ENCODE assay signal across 1 cellular context in the genomic region with DNA sequence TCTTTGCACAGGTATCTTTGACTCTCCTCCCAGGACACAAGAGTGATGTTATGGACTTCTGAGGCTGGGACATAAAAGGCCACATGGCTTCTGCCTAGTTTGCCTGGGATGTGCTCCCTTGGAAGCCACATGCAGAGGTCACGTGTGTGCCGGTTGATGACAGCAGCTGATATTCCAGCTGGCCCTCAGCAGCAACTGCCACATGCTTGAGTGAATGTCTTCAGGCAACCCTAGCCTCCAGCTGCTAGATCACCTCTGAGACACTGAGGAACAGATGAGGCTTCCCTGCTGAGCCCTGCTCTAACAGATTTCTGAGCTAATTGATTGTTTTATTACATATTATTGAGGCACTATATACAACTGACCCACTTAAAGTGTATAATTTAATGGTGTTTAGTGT.
TF ChIP-seq lines count a peak whose summit lies in the region.

No MANE protein-coding gene starts in this region.

TF ChIP-seq in K562, 482 proteins besides CTCF, POLR2A, EP300 and RAD21 (continued from another document and continues in another):
- TF ChIP-seq, protein P1, sequence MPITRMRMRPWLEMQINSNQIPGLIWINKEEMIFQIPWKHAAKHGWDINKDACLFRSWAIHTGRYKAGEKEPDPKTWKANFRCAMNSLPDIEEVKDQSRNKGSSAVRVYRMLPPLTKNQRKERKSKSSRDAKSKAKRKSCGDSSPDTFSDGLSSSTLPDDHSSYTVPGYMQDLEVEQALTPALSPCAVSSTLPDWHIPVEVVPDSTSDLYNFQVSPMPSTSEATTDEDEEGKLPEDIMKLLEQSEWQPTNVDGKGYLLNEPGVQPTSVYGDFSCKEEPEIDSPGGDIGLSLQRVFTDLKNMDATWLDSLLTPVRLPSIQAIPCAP (CRISPR knock-in tag; IDR thresholded peaks at IDR 0.05; ENCODE audit: borderline replicate concordance) = no peak
- TF ChIP-seq, protein P2, sequence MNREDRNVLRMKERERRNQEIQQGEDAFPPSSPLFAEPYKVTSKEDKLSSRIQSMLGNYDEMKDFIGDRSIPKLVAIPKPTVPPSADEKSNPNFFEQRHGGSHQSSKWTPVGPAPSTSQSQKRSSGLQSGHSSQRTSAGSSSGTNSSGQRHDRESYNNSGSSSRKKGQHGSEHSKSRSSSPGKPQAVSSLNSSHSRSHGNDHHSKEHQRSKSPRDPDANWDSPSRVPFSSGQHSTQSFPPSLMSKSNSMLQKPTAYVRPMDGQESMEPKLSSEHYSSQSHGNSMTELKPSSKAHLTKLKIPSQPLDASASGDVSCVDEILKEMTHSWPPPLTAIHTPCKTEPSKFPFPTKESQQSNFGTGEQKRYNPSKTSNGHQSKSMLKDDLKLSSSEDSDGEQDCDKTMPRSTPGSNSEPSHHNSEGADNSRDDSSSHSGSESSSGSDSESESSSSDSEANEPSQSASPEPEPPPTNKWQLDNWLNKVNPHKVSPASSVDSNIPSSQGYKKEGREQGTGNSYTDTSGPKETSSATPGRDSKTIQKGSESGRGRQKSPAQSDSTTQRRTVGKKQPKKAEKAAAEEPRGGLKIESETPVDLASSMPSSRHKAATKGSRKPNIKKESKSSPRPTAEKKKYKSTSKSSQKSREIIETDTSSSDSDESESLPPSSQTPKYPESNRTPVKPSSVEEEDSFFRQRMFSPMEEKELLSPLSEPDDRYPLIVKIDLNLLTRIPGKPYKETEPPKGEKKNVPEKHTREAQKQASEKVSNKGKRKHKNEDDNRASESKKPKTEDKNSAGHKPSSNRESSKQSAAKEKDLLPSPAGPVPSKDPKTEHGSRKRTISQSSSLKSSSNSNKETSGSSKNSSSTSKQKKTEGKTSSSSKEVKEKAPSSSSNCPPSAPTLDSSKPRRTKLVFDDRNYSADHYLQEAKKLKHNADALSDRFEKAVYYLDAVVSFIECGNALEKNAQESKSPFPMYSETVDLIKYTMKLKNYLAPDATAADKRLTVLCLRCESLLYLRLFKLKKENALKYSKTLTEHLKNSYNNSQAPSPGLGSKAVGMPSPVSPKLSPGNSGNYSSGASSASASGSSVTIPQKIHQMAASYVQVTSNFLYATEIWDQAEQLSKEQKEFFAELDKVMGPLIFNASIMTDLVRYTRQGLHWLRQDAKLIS (CRISPR knock-in tag; IDR thresholded peaks at IDR 0.05) = no peak
- TF ChIP-seq EP400 (IDR thresholded peaks at IDR 0.05) (peak; percentile 60; the same call in 1 of the 2 replicates), NRF1 (conservative IDR thresholded peaks at IDR 0.05 in 1 of 2, IDR thresholded peaks at IDR 0.05 in 1 of 2) (no peak), PHF20 (IDR thresholded peaks at IDR 0.05; ENCODE audit: partially characterized antibody) (no peak), GABPA (tag; conservative IDR thresholded peaks at IDR 0.05; ENCODE audit: low read depth) (no peak), NUFIP1 (IDR thresholded peaks at IDR 0.05; ENCODE audit: partially characterized antibody) (no peak), PRMT5 (CRISPR knock-in tag; IDR thresholded peaks at IDR 0.05) (no peak), THRAP3 (IDR thresholded peaks at IDR 0.05; ENCODE audit: borderline replicate concordance) (no peak), ATF7 (IDR thresholded peaks at IDR 0.05) (peak; percentile 40; the same call in 1 of the 2 replicates), XRCC4 (IDR thresholded peaks at IDR 0.05; ENCODE audit: extremely low read depth, insufficient read depth, insufficient read length) (no peak), NR2C1 (IDR thresholded peaks at IDR 0.05) (0 out of 2 replicates have a peak, but pooled peaks have one; percentile 14), NR2C1 (tag; IDR thresholded peaks at IDR 0.05) (no peak), NCOR1 (IDR thresholded peaks at IDR 0.05) (no peak), ZNF282 (CRISPR knock-in tag; IDR thresholded peaks at IDR 0.05) (no peak), TBL1XR1 (IDR thresholded peaks at IDR 0.05; ENCODE audit: low read length in 2 of 2) (no peak), WHSC1 (IDR thresholded peaks at IDR 0.05; ENCODE audit: low read length) (no peak), L3MBTL2 (IDR thresholded peaks at IDR 0.05) (peak; percentile 93), SMC3 (conservative IDR thresholded peaks at IDR 0.05; ENCODE audit: insufficient read depth, low read depth, low read length) (no peak), KAT2B (IDR thresholded peaks at IDR 0.05; ENCODE audit: low read depth, low read length) (no peak), CCNT2 (IDR thresholded peaks at IDR 0.05; ENCODE audit: borderline replicate concordance, extremely low read depth, insufficient read length, low read depth, low read length) (no peak), MECOM (CRISPR knock-in tag; IDR thresholded peaks at IDR 0.05) (no peak), CSDE1 (IDR thresholded peaks at IDR 0.05) (no peak), MCM2 (IDR thresholded peaks at IDR 0.05; ENCODE audit: low read depth) (no peak), TCFL5 (CRISPR knock-in tag; conservative IDR thresholded peaks at IDR 0.05) (no peak), ZNF589 (CRISPR knock-in tag; IDR thresholded peaks at IDR 0.05; ENCODE audit: low read depth) (0 out of 2 replicates have a peak, but pooled peaks have one; percentile 50), ZNF695 (CRISPR knock-in tag; IDR thresholded peaks at IDR 0.05) (no peak), RBM15 (IDR thresholded peaks at IDR 0.05; ENCODE audit: insufficient read depth, low read length) (no peak), ZNF408 (CRISPR knock-in tag; IDR thresholded peaks at IDR 0.05; ENCODE audit: low read depth) (no peak), NFATC3 (IDR thresholded peaks at IDR 0.05) (no peak), SP1 (CRISPR knock-in tag; IDR thresholded peaks at IDR 0.05) (no peak), TAF1 (IDR thresholded peaks at IDR 0.05; ENCODE audit: control insufficient read depth, extremely low read depth, insufficient read depth, low read length, severe bottlenecking) (no peak), MYC (IDR thresholded peaks at IDR 0.05; ENCODE audit: low read depth, low read length) (peak; percentile 87), MYC (CRISPR knock-in tag; IDR thresholded peaks at IDR 0.05; ENCODE audit: borderline replicate concordance, low read depth) (no peak)
- TF ChIP-seq, protein P3, sequence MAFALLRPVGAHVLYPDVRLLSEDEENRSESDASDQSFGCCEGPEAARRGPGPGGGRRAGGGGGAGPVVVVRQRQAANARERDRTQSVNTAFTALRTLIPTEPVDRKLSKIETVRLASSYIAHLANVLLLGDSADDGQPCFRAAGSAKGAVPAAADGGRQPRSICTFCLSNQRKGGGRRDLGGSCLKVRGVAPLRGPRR (CRISPR knock-in tag; IDR thresholded peaks at IDR 0.05) = no peak
- TF ChIP-seq, protein P4, sequence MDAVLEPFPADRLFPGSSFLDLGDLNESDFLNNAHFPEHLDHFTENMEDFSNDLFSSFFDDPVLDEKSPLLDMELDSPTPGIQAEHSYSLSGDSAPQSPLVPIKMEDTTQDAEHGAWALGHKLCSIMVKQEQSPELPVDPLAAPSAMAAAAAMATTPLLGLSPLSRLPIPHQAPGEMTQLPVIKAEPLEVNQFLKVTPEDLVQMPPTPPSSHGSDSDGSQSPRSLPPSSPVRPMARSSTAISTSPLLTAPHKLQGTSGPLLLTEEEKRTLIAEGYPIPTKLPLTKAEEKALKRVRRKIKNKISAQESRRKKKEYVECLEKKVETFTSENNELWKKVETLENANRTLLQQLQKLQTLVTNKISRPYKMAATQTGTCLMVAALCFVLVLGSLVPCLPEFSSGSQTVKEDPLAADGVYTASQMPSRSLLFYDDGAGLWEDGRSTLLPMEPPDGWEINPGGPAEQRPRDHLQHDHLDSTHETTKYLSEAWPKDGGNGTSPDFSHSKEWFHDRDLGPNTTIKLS (IDR thresholded peaks at IDR 0.05; ENCODE audit: borderline replicate concordance, low read depth) = peak; percentile 48; the same call in 1 of the 2 replicates
- TF ChIP-seq, protein P5, sequence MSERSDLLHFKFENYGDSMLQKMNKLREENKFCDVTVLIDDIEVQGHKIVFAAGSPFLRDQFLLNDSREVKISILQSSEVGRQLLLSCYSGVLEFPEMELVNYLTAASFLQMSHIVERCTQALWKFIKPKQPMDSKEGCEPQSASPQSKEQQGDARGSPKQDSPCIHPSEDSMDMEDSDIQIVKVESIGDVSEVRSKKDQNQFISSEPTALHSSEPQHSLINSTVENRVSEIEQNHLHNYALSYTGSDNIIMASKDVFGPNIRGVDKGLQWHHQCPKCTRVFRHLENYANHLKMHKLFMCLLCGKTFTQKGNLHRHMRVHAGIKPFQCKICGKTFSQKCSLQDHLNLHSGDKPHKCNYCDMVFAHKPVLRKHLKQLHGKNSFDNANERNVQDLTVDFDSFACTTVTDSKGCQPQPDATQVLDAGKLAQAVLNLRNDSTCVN (CRISPR knock-in tag; IDR thresholded peaks at IDR 0.05) = no peak
- TF ChIP-seq, protein P6, sequence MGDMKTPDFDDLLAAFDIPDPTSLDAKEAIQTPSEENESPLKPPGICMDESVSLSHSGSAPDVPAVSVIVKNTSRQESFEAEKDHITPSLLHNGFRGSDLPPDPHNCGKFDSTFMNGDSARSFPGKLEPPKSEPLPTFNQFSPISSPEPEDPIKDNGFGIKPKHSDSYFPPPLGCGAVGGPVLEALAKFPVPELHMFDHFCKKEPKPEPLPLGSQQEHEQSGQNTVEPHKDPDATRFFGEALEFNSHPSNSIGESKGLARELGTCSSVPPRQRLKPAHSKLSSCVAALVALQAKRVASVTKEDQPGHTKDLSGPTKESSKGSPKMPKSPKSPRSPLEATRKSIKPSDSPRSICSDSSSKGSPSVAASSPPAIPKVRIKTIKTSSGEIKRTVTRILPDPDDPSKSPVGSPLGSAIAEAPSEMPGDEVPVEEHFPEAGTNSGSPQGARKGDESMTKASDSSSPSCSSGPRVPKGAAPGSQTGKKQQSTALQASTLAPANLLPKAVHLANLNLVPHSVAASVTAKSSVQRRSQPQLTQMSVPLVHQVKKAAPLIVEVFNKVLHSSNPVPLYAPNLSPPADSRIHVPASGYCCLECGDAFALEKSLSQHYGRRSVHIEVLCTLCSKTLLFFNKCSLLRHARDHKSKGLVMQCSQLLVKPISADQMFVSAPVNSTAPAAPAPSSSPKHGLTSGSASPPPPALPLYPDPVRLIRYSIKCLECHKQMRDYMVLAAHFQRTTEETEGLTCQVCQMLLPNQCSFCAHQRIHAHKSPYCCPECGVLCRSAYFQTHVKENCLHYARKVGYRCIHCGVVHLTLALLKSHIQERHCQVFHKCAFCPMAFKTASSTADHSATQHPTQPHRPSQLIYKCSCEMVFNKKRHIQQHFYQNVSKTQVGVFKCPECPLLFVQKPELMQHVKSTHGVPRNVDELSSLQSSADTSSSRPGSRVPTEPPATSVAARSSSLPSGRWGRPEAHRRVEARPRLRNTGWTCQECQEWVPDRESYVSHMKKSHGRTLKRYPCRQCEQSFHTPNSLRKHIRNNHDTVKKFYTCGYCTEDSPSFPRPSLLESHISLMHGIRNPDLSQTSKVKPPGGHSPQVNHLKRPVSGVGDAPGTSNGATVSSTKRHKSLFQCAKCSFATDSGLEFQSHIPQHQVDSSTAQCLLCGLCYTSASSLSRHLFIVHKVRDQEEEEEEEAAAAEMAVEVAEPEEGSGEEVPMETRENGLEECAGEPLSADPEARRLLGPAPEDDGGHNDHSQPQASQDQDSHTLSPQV (IDR thresholded peaks at IDR 0.05) = 0 out of 2 replicates have a peak, but pooled peaks have one; percentile 49
- TF ChIP-seq, protein P7, sequence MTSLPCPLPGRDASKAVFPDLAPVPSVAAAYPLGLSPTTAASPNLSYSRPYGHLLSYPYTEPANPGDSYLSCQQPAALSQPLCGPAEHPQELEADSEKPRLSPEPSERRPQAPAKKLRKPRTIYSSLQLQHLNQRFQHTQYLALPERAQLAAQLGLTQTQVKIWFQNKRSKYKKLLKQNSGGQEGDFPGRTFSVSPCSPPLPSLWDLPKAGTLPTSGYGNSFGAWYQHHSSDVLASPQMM (CRISPR knock-in tag; IDR thresholded peaks at IDR 0.05) = no peak
- TF ChIP-seq, protein P8, sequence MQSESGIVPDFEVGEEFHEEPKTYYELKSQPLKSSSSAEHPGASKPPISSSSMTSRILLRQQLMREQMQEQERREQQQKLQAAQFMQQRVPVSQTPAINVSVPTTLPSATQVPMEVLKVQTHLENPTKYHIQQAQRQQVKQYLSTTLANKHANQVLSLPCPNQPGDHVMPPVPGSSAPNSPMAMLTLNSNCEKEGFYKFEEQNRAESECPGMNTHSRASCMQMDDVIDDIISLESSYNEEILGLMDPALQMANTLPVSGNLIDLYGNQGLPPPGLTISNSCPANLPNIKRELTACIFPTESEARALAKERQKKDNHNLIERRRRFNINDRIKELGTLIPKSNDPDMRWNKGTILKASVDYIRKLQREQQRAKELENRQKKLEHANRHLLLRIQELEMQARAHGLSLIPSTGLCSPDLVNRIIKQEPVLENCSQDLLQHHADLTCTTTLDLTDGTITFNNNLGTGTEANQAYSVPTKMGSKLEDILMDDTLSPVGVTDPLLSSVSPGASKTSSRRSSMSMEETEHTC (IDR thresholded peaks at IDR 0.05) = peak; percentile 59; the same call in 1 of the 2 replicates
- TF ChIP-seq, protein P9, sequence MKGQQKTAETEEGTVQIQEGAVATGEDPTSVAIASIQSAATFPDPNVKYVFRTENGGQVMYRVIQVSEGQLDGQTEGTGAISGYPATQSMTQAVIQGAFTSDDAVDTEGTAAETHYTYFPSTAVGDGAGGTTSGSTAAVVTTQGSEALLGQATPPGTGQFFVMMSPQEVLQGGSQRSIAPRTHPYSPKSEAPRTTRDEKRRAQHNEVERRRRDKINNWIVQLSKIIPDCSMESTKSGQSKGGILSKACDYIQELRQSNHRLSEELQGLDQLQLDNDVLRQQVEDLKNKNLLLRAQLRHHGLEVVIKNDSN (CRISPR knock-in tag; IDR thresholded peaks at IDR 0.05) = peak; percentile 90
- TF ChIP-seq, protein P10, sequence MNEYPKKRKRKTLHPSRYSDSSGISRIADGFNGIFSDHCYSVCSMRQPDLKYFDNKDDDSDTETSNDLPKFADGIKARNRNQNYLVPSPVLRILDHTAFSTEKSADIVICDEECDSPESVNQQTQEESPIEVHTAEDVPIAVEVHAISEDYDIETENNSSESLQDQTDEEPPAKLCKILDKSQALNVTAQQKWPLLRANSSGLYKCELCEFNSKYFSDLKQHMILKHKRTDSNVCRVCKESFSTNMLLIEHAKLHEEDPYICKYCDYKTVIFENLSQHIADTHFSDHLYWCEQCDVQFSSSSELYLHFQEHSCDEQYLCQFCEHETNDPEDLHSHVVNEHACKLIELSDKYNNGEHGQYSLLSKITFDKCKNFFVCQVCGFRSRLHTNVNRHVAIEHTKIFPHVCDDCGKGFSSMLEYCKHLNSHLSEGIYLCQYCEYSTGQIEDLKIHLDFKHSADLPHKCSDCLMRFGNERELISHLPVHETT (CRISPR knock-in tag; conservative IDR thresholded peaks at IDR 0.05 in 1 of 2, IDR thresholded peaks at IDR 0.05 in 1 of 2) = no peak
- TF ChIP-seq, protein P11, sequence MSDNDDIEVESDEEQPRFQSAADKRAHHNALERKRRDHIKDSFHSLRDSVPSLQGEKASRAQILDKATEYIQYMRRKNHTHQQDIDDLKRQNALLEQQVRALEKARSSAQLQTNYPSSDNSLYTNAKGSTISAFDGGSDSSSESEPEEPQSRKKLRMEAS (CRISPR knock-in tag; IDR thresholded peaks at IDR 0.05) = peak; percentile 83
- TF ChIP-seq, protein P12, sequence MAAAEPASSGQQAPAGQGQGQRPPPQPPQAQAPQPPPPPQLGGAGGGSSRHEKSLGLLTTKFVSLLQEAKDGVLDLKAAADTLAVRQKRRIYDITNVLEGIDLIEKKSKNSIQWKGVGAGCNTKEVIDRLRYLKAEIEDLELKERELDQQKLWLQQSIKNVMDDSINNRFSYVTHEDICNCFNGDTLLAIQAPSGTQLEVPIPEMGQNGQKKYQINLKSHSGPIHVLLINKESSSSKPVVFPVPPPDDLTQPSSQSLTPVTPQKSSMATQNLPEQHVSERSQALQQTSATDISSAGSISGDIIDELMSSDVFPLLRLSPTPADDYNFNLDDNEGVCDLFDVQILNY (CRISPR knock-in tag; IDR thresholded peaks at IDR 0.05) = no peak
